Comparison of ENCODE assay signal across 10 cellular contexts in genomic region chr5:181160755-181161533, GRCh38. TPM values are rescaled to one million over a fixed set of nuclear protein-coding genes. Genes with fewer than 3 reads are reported as not detected.
DNase-seq lines count a peak whose midpoint lies in the region; TF ChIP-seq lines count a peak whose summit lies in the region.
"Not testable (repeated sequence)": the region's sequence is repeated elsewhere in the genome, so short reads cannot be mapped to it uniquely, and the experiment has no call there.
"Had no signal": no experiment of that assay in that cellular context is flagged by ENCODE, and none has a peak within 500 bp of the region (broad histone marks: within the 10 kb centered on the region; RNA-seq: fewer than 3 reads in every experiment).

No MANE protein-coding gene starts in this region.

- WGBS in hepatocyte (ENCODE audit: low lambda C conversion rate, missing lambda C conversion rate), result 71% methylated on average over 5 of the region's 48 CpGs

- DNase-seq in A172 (ENCODE audit: low spot score) (peak; percentile 83), GM03348 (ENCODE audit: low spot score) (peak; percentile 67), LHCN-M2 (ENCODE audit: low read depth) (peak; percentile 41), SHP77 (lab: John Stamatoyannopoulos, UW) (peak; percentile 55 to 74), activated T-cell treated with anti-CD3 and anti-CD28 coated beads for 4 hours (peak; percentile 39), cerebellar nuclear complex (lab: John Stamatoyannopoulos, UW) (peak; percentile 24 to 52), hepatocyte (ENCODE audit: low spot score) (peak; percentile 32), putamen (ENCODE audit: low spot score) (peak; percentile 72)

- H3K4me2 ChIP-seq in hepatocyte, result peak overlapping the region; percentile 65

- H3K27ac ChIP-seq in hepatocyte, result peak overlapping the region; percentile 40

- not testable (repeated sequence) for H2AFZ ChIP-seq in hepatocyte

- H3K79me2 ChIP-seq in hepatocyte, result not testable (repeated sequence)

- H3K36me3 ChIP-seq in hepatocyte (replicated peaks; ENCODE audit: insufficient read depth, low read depth), result not testable (repeated sequence)

- not testable (repeated sequence) for H3K4me1 ChIP-seq in hepatocyte (ENCODE audit: insufficient read depth)

- H4K20me1 ChIP-seq in hepatocyte (ENCODE audit: insufficient read depth, poor library complexity, severe bottlenecking), result not testable (repeated sequence)

- not testable (repeated sequence) for TF ChIP-seq CTCF in hepatocyte (IDR thresholded peaks at IDR 0.05; ENCODE audit: poor library complexity)

- H3K4me3 ChIP-seq in hepatocyte, result not testable (repeated sequence)

- H3K27me3 ChIP-seq in hepatocyte, result peaks cover 19% of the 10 kb centered on the region

- not testable (repeated sequence) for H3K9me3 ChIP-seq in hepatocyte (ENCODE audit: low read depth)

- H3K9me2 ChIP-seq in hepatocyte (replicated peaks; ENCODE audit: insufficient read depth), result not testable (repeated sequence)

RNA-seq across cellular contexts. Expression of gene OR2V2, which starts 13.6 kb away (rescaled TPM):
- total RNA-seq in A172 (2014; rRNA removed; shearing (Covaris generic)), result not detected in 2 replicates
- total RNA-seq in LHCN-M2 (2014; rRNA removed), result not detected in 2 replicates
- not detected for polyA plus RNA-seq in LHCN-M2 (2012)
- total RNA-seq in hepatocyte, result not detected in 2 replicates
- polyA plus RNA-seq in hepatocyte, result not detected in 2 replicates
- total RNA-seq: mucosa of gallbladder, subcutaneous adipose tissue had no signal

RNA-seq across cellular contexts. Expression of gene OR2V1, which starts 30.0 kb away (rescaled TPM):
- not detected in 2 replicates for total RNA-seq in A172 (2014; rRNA removed; shearing (Covaris generic))
- total RNA-seq in LHCN-M2 (2014; rRNA removed) (not detected in 2 replicates), hepatocyte (not detected in 2 replicates)
- not detected for polyA plus RNA-seq in LHCN-M2 (2012)
- not detected in 2 replicates for polyA plus RNA-seq in hepatocyte
- total RNA-seq: mucosa of gallbladder, subcutaneous adipose tissue had no signal

RNA-seq across cellular contexts. Expression of gene TRIM7, which starts 44.1 kb away (rescaled TPM):
- 19.0 and 29.8 TPM in 2 replicates for total RNA-seq in A172 (2014; rRNA removed; shearing (Covaris generic))
- total RNA-seq in LHCN-M2 (2014; rRNA removed), result 1.5 and 1.6 TPM in 2 replicates
- 2.4 TPM for polyA plus RNA-seq in LHCN-M2 (2012)
- not detected in 2 replicates for total RNA-seq in hepatocyte
- 0.35 TPM in 1 of 2 replicates, not detected in the other for polyA plus RNA-seq in hepatocyte

Comparison
In these comparisons a context has a peak if more than half of its experiments do, and no peak if none do; other contexts are left out.
1. DNase-seq: peak in every context shown above with its lines; median percentile 83 in A172; 72 in putamen; 67 in GM03348; 64 in SHP77; 41 in LHCN-M2; 39 in activated T-cell treated with anti-CD3 and anti-CD28 coated beads for 4 hours; 38 in cerebellar nuclear complex; 32 in hepatocyte.